ENCODE assay signal across 26 cellular contexts in the genomic region with DNA sequence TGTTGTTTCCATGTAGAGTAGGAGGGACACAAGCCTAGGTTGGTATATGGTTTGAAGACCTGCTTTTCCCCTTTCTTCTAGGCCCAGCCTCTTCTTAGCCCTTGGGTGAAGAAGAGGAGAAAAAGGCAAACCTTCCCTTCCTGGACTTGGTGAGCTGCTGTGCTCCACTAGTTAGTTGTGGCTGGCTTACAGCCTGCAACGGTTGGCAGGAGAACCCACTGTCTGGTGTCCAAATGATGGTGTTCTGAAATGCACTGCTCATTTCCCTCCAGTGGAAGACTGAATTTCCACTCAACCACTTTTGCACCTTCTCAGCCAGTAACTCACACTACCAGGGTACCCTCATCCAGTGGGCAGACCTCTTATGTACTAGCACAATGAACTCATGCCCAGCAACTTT.
DNase-seq lines count a peak whose midpoint lies in the region; ATAC-seq, FAIRE-seq and TF ChIP-seq lines count a peak whose summit lies in the region.
"Had no signal": no experiment of that assay in that cellular context is flagged by ENCODE, and none has a peak within 500 bp of the region (broad histone marks: within the 10 kb centered on the region; RNA-seq: fewer than 3 reads in every experiment).

No MANE protein-coding gene starts in this region.

- POLR2A ChIA-PET in H1 (lab: Charles Lee; ENCODE audit: partially characterized antibody), result no interaction called here

- H3K79me1 ChIP-seq in H1 (ENCODE audit: low read depth, low read length), result no peaks in the 10 kb centered on the region

- no peaks in the 10 kb centered on the region for H3K4me1 ChIP-seq in H1 (replicated peaks in 1 of 4; ENCODE audit: control insufficient read depth in 3 of 4, insufficient read depth in 4 of 4, low read length in 3 of 4)
- H3K4me1 ChIP-seq in thoracic aorta (ENCODE audit: control insufficient read depth in 1 of 2, low read depth in 2 of 2), result peaks cover 14 to 26% of the 10 kb centered on the region in 2 donors
- H3K4me1 ChIP-seq in body of pancreas, result no peaks in the 10 kb centered on the region
- H3K4me1 ChIP-seq: A549; BE2C; BLaER1 treated with 17β-estradiol and CSF1 and Interleukin-3, amounts not matched to agents 10 nM and 100 nM; HAP-1 had no signal

- TF ChIP-seq EP300 in H1 (IDR thresholded peaks at IDR 0.05; ENCODE audit: borderline replicate concordance in 1 of 2, low read depth in 2 of 2, low read length in 2 of 2), result no peak

- no peak overlapping the region for H4K8ac ChIP-seq in H1 (ENCODE audit: extremely low read depth, insufficient read depth, low read length)

- H3K23ac ChIP-seq in H1 (ENCODE audit: insufficient read length), result no peak overlapping the region

- H3K4ac ChIP-seq in H1 (replicated peaks; ENCODE audit: insufficient read length, low read depth, low read length), result no peak overlapping the region

- H2BK20ac ChIP-seq in H1 (ENCODE audit: low read length), result no peak overlapping the region

- H3K56ac ChIP-seq in H1 (replicated peaks; ENCODE audit: insufficient read length, low read depth, low read length), result no peak overlapping the region

- no peak overlapping the region for H2BK12ac ChIP-seq in H1 (ENCODE audit: low read depth, low read length)

- DNase-seq in UCSD-AML1 (lab: John Stamatoyannopoulos, UW; ENCODE audit: unreplicated experiment) (peak; percentile 2), H1 (ENCODE audit: low read depth in 1 of 2, low spot score in 2 of 2) (no peak), thoracic aorta (ENCODE audit: low spot score) (no peak), NCI-H526 treated with DMSO at 0.1 percent for 48 hours (lab: John Stamatoyannopoulos, UW) (no peak), NCI-H526 (lab: John Stamatoyannopoulos, UW) (no peak), NCI-H2227 (lab: John Stamatoyannopoulos, UW; ENCODE audit: unreplicated experiment) (no peak), body of pancreas (no peak)
- DNase-seq: 8988T; ACHN; AML-193; BE2C; CD4-positive, alpha-beta T cell; CD8-positive, alpha-beta memory T cell; DMS 273 treated with DMSO at 0.1 percent for 48 hours; DMS79; EL; GF-D8; HFFc6 had no signal

- H3K79me2 ChIP-seq in H1 (ENCODE audit: control insufficient read depth in 1 of 2, insufficient read depth in 2 of 2, low read length in 2 of 2), result no peaks in the 10 kb centered on the region

- TF ChIP-seq CTCF in H1 (IDR thresholded peaks at IDR 0.05; ENCODE audit: control extremely low read depth in 1 of 3, insufficient read depth in 1 of 3, low read depth in 1 of 3, low read length in 3 of 3), result no peak
- TF ChIP-seq CTCF in thoracic aorta (IDR thresholded peaks at IDR 0.05), result no peak
- no peak for TF ChIP-seq CTCF in body of pancreas (IDR thresholded peaks at IDR 0.05)

- H3K9me3 ChIP-seq in H1 (ENCODE audit: insufficient read depth in 2 of 2, low read depth in 1 of 2, low read length in 1 of 2) (no peaks in the 10 kb centered on the region), thoracic aorta (no peaks in the 10 kb centered on the region), body of pancreas (no peaks in the 10 kb centered on the region)
- H3K9me3 ChIP-seq: A549; BE2C; BLaER1 treated with 17β-estradiol and CSF1 and Interleukin-3, amounts not matched to agents 10 nM and 100 nM; HAP-1 had no signal

- H3K4me3 ChIP-seq in H1 (ENCODE audit: extremely low read depth in 1 of 4, insufficient read depth in 2 of 4, low read depth in 3 of 4, low read length in 4 of 4) (no peak overlapping the region), thoracic aorta (no peak overlapping the region), body of pancreas (no peak overlapping the region)
- H3K4me3 ChIP-seq: A549; BLaER1 treated with 17β-estradiol and CSF1 and Interleukin-3, amounts not matched to agents 10 nM and 100 nM; GM23338; HAP-1 had no signal

- no peak overlapping the region for H2AFZ ChIP-seq in H1 (ENCODE audit: low read length)
- H2AFZ ChIP-seq: GM23338 had no signal

- H2BK5ac ChIP-seq in H1 (ENCODE audit: low read depth, low read length), result no peak overlapping the region

- no peak for TF ChIP-seq RAD21 in H1 (IDR thresholded peaks at IDR 0.05 in 1 of 2, conservative IDR thresholded peaks at IDR 0.05 in 1 of 2; ENCODE audit: low read depth in 2 of 2, low read length in 2 of 2)

- no peak overlapping the region for H3K27ac ChIP-seq in H1 (ENCODE audit: low read depth, low read length)
- peak overlapping the region; percentile 34 to 56 for H3K27ac ChIP-seq in thoracic aorta
- H3K27ac ChIP-seq in body of pancreas, result no peak overlapping the region
- H3K27ac ChIP-seq: A549; BLaER1 treated with 17β-estradiol and CSF1 and Interleukin-3, amounts not matched to agents 10 nM and 100 nM had no signal

- H3K9ac ChIP-seq in H1 (replicated peaks in 1 of 4; ENCODE audit: extremely low read depth in 1 of 4, low read depth in 3 of 4, low read length in 3 of 4), result no peak overlapping the region
- H3K9ac ChIP-seq: BLaER1 treated with 17β-estradiol and CSF1 and Interleukin-3, amounts not matched to agents 10 nM and 100 nM had no signal

- ATAC-seq in thoracic aorta (ENCODE audit: insufficient number of reproducible peaks, low FRiP score, low read depth), result no peak
- no peak for ATAC-seq in body of pancreas
- ATAC-seq: A549, GM23338 had no signal

- H2BK15ac ChIP-seq in H1 (ENCODE audit: low read length), result no peak overlapping the region

- 0 out of 2 replicates have a peak overlapping the region, but pooled peaks have one; percentile 16 for H2AK5ac ChIP-seq in H1 (ENCODE audit: low read depth, low read length)

- H3K4me2 ChIP-seq in H1 (ENCODE audit: insufficient read depth in 1 of 2, low read depth in 2 of 2, low read length in 2 of 2), result no peak overlapping the region
- H3K4me2 ChIP-seq: A549; BLaER1 treated with 17β-estradiol and CSF1 and Interleukin-3, amounts not matched to agents 10 nM and 100 nM; GM23338 had no signal

- H3K36me3 ChIP-seq in H1 (ENCODE audit: control insufficient read depth in 2 of 4, insufficient read depth in 4 of 4, low read length in 3 of 4) (no peaks in the 10 kb centered on the region), thoracic aorta (no peaks in the 10 kb centered on the region), body of pancreas (replicated peaks in 1 of 2; ENCODE audit: insufficient read depth in 1 of 2, low read depth in 2 of 2) (no peaks in the 10 kb centered on the region)
- H3K36me3 ChIP-seq: BE2C; BLaER1 treated with 17β-estradiol and CSF1 and Interleukin-3, amounts not matched to agents 10 nM and 100 nM; HAP-1 had no signal

- H3K18ac ChIP-seq in H1 (ENCODE audit: extremely low read depth, low read length), result no peak overlapping the region

- no peak overlapping the region for H4K5ac ChIP-seq in H1 (ENCODE audit: insufficient read length, low read depth, low read length)

- intact Hi-C loops in body of pancreas (cut with DNase I), result no loop called here

- FAIRE-seq in H1 (lab: Jason Lieb, UNC), result no peak
- FAIRE-seq: A549, D721Med, GM12891, GM18507, H54 had no signal

- CTCF ChIA-PET in H1 (lab: Charles Lee; ENCODE audit: partially characterized antibody), result no interaction called here

- H4K20me1 ChIP-seq in H1 (replicated peaks in 1 of 2; ENCODE audit: control insufficient read depth in 1 of 2, insufficient read depth in 2 of 2, low read length in 2 of 2), result no peaks in the 10 kb centered on the region
- H4K20me1 ChIP-seq: BLaER1 treated with 17β-estradiol and CSF1 and Interleukin-3, amounts not matched to agents 10 nM and 100 nM had no signal

- H3K14ac ChIP-seq in H1 (ENCODE audit: insufficient read length), result no peak overlapping the region

- H4K91ac ChIP-seq in H1 (replicated peaks; ENCODE audit: insufficient read length, low read length), result no peak overlapping the region

- H2BK120ac ChIP-seq in H1 (replicated peaks; ENCODE audit: low read depth, low read length), result no peak overlapping the region

- WGBS in H1 (ENCODE audit: extremely low coverage in 1 of 2, insufficient coverage in 1 of 2, insufficient read length in 1 of 2, insufficient replicate concordance in 2 of 2, low coverage in 1 of 2, low lambda C conversion rate in 2 of 2, missing lambda C conversion rate in 1 of 2), 2 experiments, result 89% methylated on average over 1 of the region's 1 CpG; no CpG with 5 or more reads in 1 of the 2 experiments
- WGBS in body of pancreas, 2 donors, result 81% methylated on average over 1 of the region's 1 CpG; no CpG with 5 or more reads in 1 of the 2 donors

- no peaks in the 10 kb centered on the region for H3K27me3 ChIP-seq in H1 (replicated peaks in 1 of 4; ENCODE audit: control insufficient read depth in 3 of 4, extremely low read depth in 1 of 4, insufficient read depth in 3 of 4, low read length in 3 of 4)
- H3K27me3 ChIP-seq in thoracic aorta (replicated peaks; ENCODE audit: insufficient read depth), result no peaks in the 10 kb centered on the region
- H3K27me3 ChIP-seq in body of pancreas, result no peaks in the 10 kb centered on the region
- H3K27me3 ChIP-seq: BE2C; BLaER1 treated with 17β-estradiol and CSF1 and Interleukin-3, amounts not matched to agents 10 nM and 100 nM had no signal

- H3K23me2 ChIP-seq in H1 (ENCODE audit: low read depth, low read length), result no peaks in the 10 kb centered on the region

- TF ChIP-seq POLR2A in H1 (IDR thresholded peaks at IDR 0.05; ENCODE audit: control extremely low read depth in 1 of 2, low read depth in 2 of 2, low read length in 2 of 2) (no peak), body of pancreas (IDR thresholded peaks at IDR 0.05) (no peak)

TF ChIP-seq in H1, 55 proteins besides CTCF, POLR2A, EP300 and RAD21:
- TF ChIP-seq BRCA1 (IDR thresholded peaks at IDR 0.05; ENCODE audit: low read depth, low read length) (no peak), NRF1 (IDR thresholded peaks at IDR 0.05; ENCODE audit: low read depth, low read length) (no peak), CBX5 (IDR thresholded peaks at IDR 0.05; ENCODE audit: low read depth, low read length) (no peak), CTBP2 (IDR thresholded peaks at IDR 0.05; ENCODE audit: borderline replicate concordance, insufficient read depth, insufficient read length, low read length) (no peak), SP4 (IDR thresholded peaks at IDR 0.05; ENCODE audit: low read length) (no peak), TBP (IDR thresholded peaks at IDR 0.05; ENCODE audit: low read depth, low read length) (no peak), CEBPB (IDR thresholded peaks at IDR 0.05; ENCODE audit: low read depth, low read length) (no peak), SIRT6 (IDR thresholded peaks at IDR 0.05; ENCODE audit: low read length) (no peak), PHF8 (conservative IDR thresholded peaks at IDR 0.05; ENCODE audit: low read depth, low read length) (no peak), JUND (IDR thresholded peaks at IDR 0.05; ENCODE audit: low read length) (no peak), CHD1 (IDR thresholded peaks at IDR 0.05; ENCODE audit: low read depth, low read length) (no peak), CBX8 (IDR thresholded peaks at IDR 0.05; ENCODE audit: borderline replicate concordance, low read depth, low read length) (no peak)

Comparison
In these comparisons a context has a peak if more than half of its experiments do, and no peak if none do; other contexts are left out.
1. H3K27ac ChIP-seq: peak in thoracic aorta (2 of 2); none in H1 (single experiment) and body of pancreas (0 of 4).